In genomic region chr18:25164211-25164836, GRCh38 we compare ENCODE assay signal across 9 cellular contexts.
A peak's percentile ranks its signal among the peaks of the same experiment; 100 is the strongest.
DNase-seq lines count a peak whose midpoint lies in the region; ATAC-seq, FAIRE-seq and TF ChIP-seq lines count a peak whose summit lies in the region.
"Had no signal": no experiment of that assay in that cellular context is flagged by ENCODE, and none has a peak within 500 bp of the region (broad histone marks: within the 10 kb centered on the region; RNA-seq: fewer than 3 reads in every experiment).

No MANE protein-coding gene starts in this region.

- H3K79me2 ChIP-seq in astrocyte (ENCODE audit: insufficient read depth, low read length) (no peaks in the 10 kb centered on the region), smooth muscle cell (ENCODE audit: low read depth) (no peaks in the 10 kb centered on the region)

- intact Hi-C loops in psoas muscle (cut with DNase I) (loop anchor here in 1 of 2 donors (5.0 to 10.0 kb wide), 2 partner anchors 188 to 280 kb away; partner anchors contain the start of gene ZNF521), sciatic nerve (cut with DNase I) (no loop called here)

- no peaks in the 10 kb centered on the region for H3F3A ChIP-seq in smooth muscle cell (ENCODE audit: low read depth)

- no peaks in the 10 kb centered on the region for H3K27me3 ChIP-seq in astrocyte (ENCODE audit: insufficient read depth, low read length)
- H3K27me3 ChIP-seq in psoas muscle (ENCODE audit: insufficient read depth in 3 of 3, low read length in 2 of 3), result no peaks in the 10 kb centered on the region
- no peaks in the 10 kb centered on the region for H3K27me3 ChIP-seq in smooth muscle cell (ENCODE audit: low read depth)

- H3K27ac Mint-ChIP-seq in astrocyte (ENCODE audit: unreplicated experiment), result no peak overlapping the region

- H3K27me3 Mint-ChIP-seq in astrocyte (ENCODE audit: low read depth, unreplicated experiment), result no peaks in the 10 kb centered on the region

- H3K4me3 ChIP-seq in astrocyte (ENCODE audit: insufficient read depth, low read depth, low read length) (no peak overlapping the region), psoas muscle (peak overlapping the region; percentile 57), smooth muscle cell (no peak overlapping the region)

- H4K20me1 ChIP-seq in astrocyte (ENCODE audit: insufficient read depth, low read length), result no peaks in the 10 kb centered on the region
- H4K20me1 ChIP-seq in smooth muscle cell (ENCODE audit: low read depth), result no peaks in the 10 kb centered on the region

- H2AFZ ChIP-seq in astrocyte (ENCODE audit: low read depth, low read length) (no peak overlapping the region), smooth muscle cell (ENCODE audit: low read depth) (no peak overlapping the region)

- H3K9ac ChIP-seq in astrocyte (ENCODE audit: low read length), result no peak overlapping the region
- no peak overlapping the region for H3K9ac ChIP-seq in smooth muscle cell (ENCODE audit: low read depth)

- H3K4me1 Mint-ChIP-seq in astrocyte (ENCODE audit: low read depth, unreplicated experiment), result peaks cover 17% of the 10 kb centered on the region

- no peaks in the 10 kb centered on the region for H3K9me3 Mint-ChIP-seq in astrocyte (ENCODE audit: unreplicated experiment)

- H3K4me2 ChIP-seq in astrocyte (ENCODE audit: low read length) (peak overlapping the region; percentile 45), smooth muscle cell (no peak overlapping the region)

- no peaks in the 10 kb centered on the region for H3K9me3 ChIP-seq in astrocyte (ENCODE audit: insufficient read depth, low read depth, low read length)
- no peaks in the 10 kb centered on the region for H3K9me3 ChIP-seq in psoas muscle
- H3K9me3 ChIP-seq in smooth muscle cell (replicated peaks; ENCODE audit: low read depth), result no peaks in the 10 kb centered on the region

- no peak for FAIRE-seq in astrocyte (lab: Jason Lieb, UNC)

- H3K4me3 Mint-ChIP-seq in astrocyte (ENCODE audit: unreplicated experiment), result no peak overlapping the region

- ATAC-seq in HG02970 (IDR thresholded peaks at IDR 0.05; ENCODE audit: low FRiP score, unreplicated experiment) (peak; percentile 22), psoas muscle (no peak), sciatic nerve (no peak)

- TF ChIP-seq CTCF in astrocyte (IDR thresholded peaks at IDR 0.05; ENCODE audit: insufficient read depth, low read depth, low read length) (no peak), psoas muscle (IDR thresholded peaks at IDR 0.05) (no peak), smooth muscle cell (IDR thresholded peaks at IDR 0.05; ENCODE audit: borderline replicate concordance, insufficient read depth, poor library complexity, severe bottlenecking) (no peak)

- H3K27ac ChIP-seq in astrocyte (ENCODE audit: low read depth, low read length) (no peak overlapping the region), psoas muscle (peak overlapping the region; percentile 1), smooth muscle cell (ENCODE audit: low read depth) (no peak overlapping the region)
- H3K27ac ChIP-seq: 22Rv1 had no signal

- H3K36me3 Mint-ChIP-seq in astrocyte (ENCODE audit: low read depth, unreplicated experiment), result peaks cover 14% of the 10 kb centered on the region

- DNase-seq in DMS79 treated with DMSO at 0.1 percent for 48 hours (lab: John Stamatoyannopoulos, UW), result peak; percentile 28
- no peak for DNase-seq in DMS79 (lab: John Stamatoyannopoulos, UW)
- no peak for DNase-seq in astrocyte (ENCODE audit: low read depth)
- no peak for DNase-seq in psoas muscle
- DNase-seq in smooth muscle cell (lab: John Stamatoyannopoulos, UW; ENCODE audit: unreplicated experiment), result no peak
- no peak for DNase-seq in sciatic nerve (ENCODE audit: low spot score)
- no peak for DNase-seq in globus pallidus (ENCODE audit: low spot score)

- 31 to 48% (median 41%) methylated on average over 6 of the region's 6 CpGs for WGBS in psoas muscle, 3 donors
- 95% methylated on average over 6 of the region's 6 CpGs for WGBS in smooth muscle cell (ENCODE audit: low lambda C conversion rate)

- H3K4me1 ChIP-seq in astrocyte (ENCODE audit: insufficient read depth, low read length) (no peaks in the 10 kb centered on the region), psoas muscle (peaks cover 27% of the 10 kb centered on the region), smooth muscle cell (ENCODE audit: low read depth) (peaks cover 11% of the 10 kb centered on the region)

- H3K36me3 ChIP-seq in astrocyte (ENCODE audit: insufficient read depth, low read length) (no peaks in the 10 kb centered on the region), psoas muscle (ENCODE audit: insufficient read depth in 1 of 2, low read depth in 1 of 2) (no peaks in the 10 kb centered on the region), smooth muscle cell (ENCODE audit: low read depth) (no peaks in the 10 kb centered on the region)
